ENCODE assay signal across 8 cellular contexts in the genomic region with DNA sequence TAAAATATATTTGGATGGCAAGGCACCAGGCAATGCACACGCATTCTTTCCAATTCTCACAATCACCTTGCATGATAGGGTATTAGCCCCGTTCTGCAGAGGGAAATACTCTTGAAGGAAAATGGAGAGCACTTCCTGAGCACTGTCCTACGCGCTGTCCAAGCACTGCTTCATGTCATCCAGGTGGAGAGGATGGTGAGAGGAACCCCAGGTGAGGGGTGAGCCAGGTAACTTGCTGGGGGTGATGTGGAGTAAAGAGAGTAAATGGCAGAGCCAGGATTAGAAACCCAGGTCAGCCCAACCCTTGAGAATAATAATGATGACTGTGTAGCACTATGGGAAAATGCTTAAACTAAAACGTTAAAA. TPM values are rescaled to one million over a fixed set of nuclear protein-coding genes. Genes with fewer than 3 reads are reported as not detected.
DNase-seq lines count a peak whose midpoint lies in the region; ATAC-seq, FAIRE-seq and TF ChIP-seq lines count a peak whose summit lies in the region.

No MANE protein-coding gene starts in this region.

- H3K9ac ChIP-seq in mucosa of rectum (ENCODE audit: low read depth in 1 of 2, low read length in 2 of 2), result peak overlapping the region; percentile 81 to 88

- FAIRE-seq in bronchial epithelial cell (lab: Jason Lieb, UNC), result no peak

- DNase-seq in HFFc6 (no peak), bronchial epithelial cell (ENCODE audit: low read depth) (no peak), NCI-H1092 (lab: John Stamatoyannopoulos, UW) (no peak), GM13976 (ENCODE audit: low spot score) (no peak)

- no peaks in the 10 kb centered on the region; the same call in 1 of the 2 replicates for H3K36me3 Mint-ChIP-seq in HFFc6 (ENCODE audit: low read depth)

- peaks cover 46% of the 10 kb centered on the region for H3K4me1 Mint-ChIP-seq in HFFc6 (ENCODE audit: low read depth)

- H2AFZ ChIP-seq in ACC112 (ENCODE audit: low read length, unreplicated experiment), result peak overlapping the region; percentile 75

- peak overlapping the region; percentile 97 for H3K4me3 Mint-ChIP-seq in HFFc6

- H3K79me2 ChIP-seq in ACC112 (ENCODE audit: control insufficient read depth, insufficient read depth, low read length, unreplicated experiment), result peaks cover 40% of the 10 kb centered on the region

- H3K4me1 ChIP-seq in ACC112 (ENCODE audit: control insufficient read depth, insufficient read depth, low read length, unreplicated experiment) (peaks cover 14% of the 10 kb centered on the region), mucosa of rectum (ENCODE audit: control insufficient read depth in 2 of 2, insufficient read depth in 2 of 2, low read length in 2 of 2) (peaks cover 22 to 35% of the 10 kb centered on the region in 2 donors)

- peak overlapping the region; percentile 87 for H3K27ac Mint-ChIP-seq in HFFc6

- H3K27me3 Mint-ChIP-seq in HFFc6 (ENCODE audit: insufficient read depth), result peaks cover 7% of the 10 kb centered on the region

- no peak for ATAC-seq in HG03460 (IDR thresholded peaks at IDR 0.05; ENCODE audit: unreplicated experiment)
- no peak for ATAC-seq in GM21528 (IDR thresholded peaks at IDR 0.05; ENCODE audit: low FRiP score, unreplicated experiment)

- no peaks in the 10 kb centered on the region for H3K27me3 ChIP-seq in ACC112 (ENCODE audit: insufficient read depth, low read length)
- no peaks in the 10 kb centered on the region for H3K27me3 ChIP-seq in bronchial epithelial cell (ENCODE audit: control insufficient read depth, insufficient read depth, low read length)
- no peaks in the 10 kb centered on the region for H3K27me3 ChIP-seq in mucosa of rectum (ENCODE audit: control insufficient read depth in 2 of 2, insufficient read depth in 2 of 2, low read length in 2 of 2)

- H3K9me3 Mint-ChIP-seq in HFFc6, result no peaks in the 10 kb centered on the region

- H3K36me3 ChIP-seq in ACC112 (ENCODE audit: insufficient read depth, low read length) (no peaks in the 10 kb centered on the region), bronchial epithelial cell (ENCODE audit: control insufficient read depth, insufficient read depth, low read length) (no peaks in the 10 kb centered on the region), mucosa of rectum (ENCODE audit: control insufficient read depth in 2 of 2, insufficient read depth in 2 of 2, low read length in 2 of 2) (no peaks in the 10 kb centered on the region)

- H3K27ac ChIP-seq in ACC112 (ENCODE audit: low read depth, low read length) (no peak overlapping the region), mucosa of rectum (ENCODE audit: low read depth in 2 of 2, low read length in 2 of 2) (peak overlapping the region; percentile 58 to 77)

- H3K4me3 ChIP-seq in ACC112 (ENCODE audit: low read depth, low read length), result peak overlapping the region; percentile 83
- H3K4me3 ChIP-seq in bronchial epithelial cell (ENCODE audit: low read depth, low read length), result peak overlapping the region; percentile 70
- H3K4me3 ChIP-seq in mucosa of rectum (ENCODE audit: low read length in 2 of 2), result peak overlapping the region; percentile 79 to 88

- TF ChIP-seq CTCF in HFFc6 (IDR thresholded peaks at IDR 0.05) (no peak), bronchial epithelial cell (IDR thresholded peaks at IDR 0.05; ENCODE audit: insufficient read depth, low read length, severe bottlenecking) (no peak), GM13976 (IDR thresholded peaks at IDR 0.05; ENCODE audit: borderline replicate concordance, control extremely low read depth, extremely low read depth, insufficient read depth, missing control alignments) (no peak)

- no peaks in the 10 kb centered on the region for H3K9me3 ChIP-seq in mucosa of rectum (ENCODE audit: control insufficient read depth in 2 of 2, low read length in 2 of 2)

- in situ Hi-C loops in GM13976 (cut with MboI; ENCODE audit: low sequenced_read_pairs, unreplicated experiment), result no loop called here

RNA-seq across cellular contexts. Expression of a gene that starts 0.7 kb away (rescaled TPM):
- total RNA-seq in HFFc6 (2021; fragmentation: NEBNext Ultra II Directional; extraction: Animal tissue kit (Norgen Biotek cat#: 25700)), result 10 to 100 TPM; 69.8 to 97.3 (median 76.2) TPM
- 49.8 and 68.9 TPM in 2 replicates for total RNA-seq in bronchial epithelial cell
